17 cellular contexts compared by ENCODE assay signal in genomic region chr5:14705556-14705955, GRCh38. TPM values are rescaled to one million over a fixed set of nuclear protein-coding genes. Genes with fewer than 3 reads are reported as not detected.
DNase-seq lines count a peak whose midpoint lies in the region; ATAC-seq, FAIRE-seq and TF ChIP-seq lines count a peak whose summit lies in the region.
"Had no signal": no experiment of that assay in that cellular context is flagged by ENCODE, and none has a peak within 500 bp of the region (broad histone marks: within the 10 kb centered on the region; RNA-seq: fewer than 3 reads in every experiment).

No MANE protein-coding gene starts in this region.

- H3K27me3 ChIP-seq in SK-N-SH (ENCODE audit: insufficient read depth) = no peaks in the 10 kb centered on the region
- no peaks in the 10 kb centered on the region for H3K27me3 ChIP-seq in osteoblast (ENCODE audit: insufficient read depth, low read length)

- H3K9me3 Mint-ChIP-seq in activated naive CD8-positive, alpha-beta T cell treated with anti-CD3 and anti-CD28 coated beads, Interleukin-2, amount 10 ng/mL, durations not matched to agents 7 days and 5 days = no peaks in the 10 kb centered on the region

- TF ChIP-seq POLR2A in GM12891 (IDR thresholded peaks at IDR 0.05; ENCODE audit: low read depth, low read length) = no peak

- no peaks in the 10 kb centered on the region for H3K27me3 Mint-ChIP-seq in activated naive CD8-positive, alpha-beta T cell treated with anti-CD3 and anti-CD28 coated beads, Interleukin-2, amount 10 ng/mL, durations not matched to agents 7 days and 5 days

- H3K27ac ChIP-seq in SK-N-SH (ENCODE audit: low read depth in 2 of 2, low read length in 1 of 2) = peak overlapping the region; percentile 11 to 78; a peak in 2 of 4 replicates
- H3K27ac ChIP-seq in osteoblast (ENCODE audit: low read depth, low read length) = peak overlapping the region; percentile 42

- WGBS in SK-N-SH (ENCODE audit: low lambda C conversion rate) = 93% methylated on average over 8 of the region's 8 CpGs

- TF ChIP-seq RAD21 in SK-N-SH (IDR thresholded peaks at IDR 0.05; ENCODE audit: low read length) = no peak

- ATAC-seq in SK-N-SH treated with all-trans-retinoic acid at 6 μM for 48 hours (no peak), GM21825 (IDR thresholded peaks at IDR 0.05; ENCODE audit: unreplicated experiment) (no peak), GM18868 (IDR thresholded peaks at IDR 0.05; ENCODE audit: unreplicated experiment) (no peak)
- no peak for ATAC-seq in activated naive CD8-positive, alpha-beta T cell treated with anti-CD3 and anti-CD28 coated beads, Interleukin-2, amount 10 ng/mL, durations not matched to agents 7 days and 5 days (ENCODE audit: low read depth)

- TF ChIP-seq EP300 in SK-N-SH (IDR thresholded peaks at IDR 0.05; ENCODE audit: borderline replicate concordance in 1 of 2, low read depth in 1 of 2, low read length in 1 of 2) = no peak

- no peak overlapping the region for H3K9ac ChIP-seq in SK-N-SH

- H3F3A ChIP-seq in SK-N-SH (replicated peaks; ENCODE audit: insufficient read depth) = peaks cover 22% of the 10 kb centered on the region

- H3K36me3 ChIP-seq in SK-N-SH (replicated peaks in 1 of 2; ENCODE audit: control insufficient read depth in 1 of 2, insufficient read depth in 2 of 2, low read length in 1 of 2) (peaks cover 38 to 49% of the 10 kb centered on the region in 2 experiments), osteoblast (ENCODE audit: insufficient read depth, low read length) (peaks cover 47% of the 10 kb centered on the region)

- peaks cover 63% of the 10 kb centered on the region for H3K36me3 Mint-ChIP-seq in activated naive CD8-positive, alpha-beta T cell treated with anti-CD3 and anti-CD28 coated beads, Interleukin-2, amount 10 ng/mL, durations not matched to agents 7 days and 5 days

- no peak for TF ChIP-seq CTCF in SK-N-SH (IDR thresholded peaks at IDR 0.05)
- TF ChIP-seq CTCF in osteoblast (IDR thresholded peaks at IDR 0.05; ENCODE audit: extremely low read depth, low read depth, low read length) = no peak

- H3K27ac Mint-ChIP-seq in activated naive CD8-positive, alpha-beta T cell treated with anti-CD3 and anti-CD28 coated beads, Interleukin-2, amount 10 ng/mL, durations not matched to agents 7 days and 5 days = peak overlapping the region; percentile 97

- DNase-seq in SK-N-SH (no peak), GM12891 (ENCODE audit: insufficient read length, low spot score) (no peak), osteoblast (ENCODE audit: insufficient read length, low spot score, missing footprints) (no peak), GM19239 (ENCODE audit: insufficient read length, low spot score) (no peak)
- DNase-seq in activated naive CD8-positive, alpha-beta T cell treated with anti-CD3 and anti-CD28 coated beads, Interleukin-2, amount 10 ng/mL, durations not matched to agents 7 days and 5 days = no peak
- DNase-seq: COR-L47, glutamatergic neuron, KBM-7, midbrain, NCI-H1417, Right ventricle myocardium superior had no signal

- POLR2A ChIA-PET in SK-N-SH (lab: Yijun Ruan, JAX) = no interaction called here
- POLR2A ChIA-PET in activated naive CD8-positive, alpha-beta T cell treated with anti-CD3 and anti-CD28 coated beads, Interleukin-2, amount 10 ng/mL, durations not matched to agents 7 days and 5 days (lab: Charles Lee) = no interaction called here

- 0 out of 2 replicates have a peak, but pooled peaks cover 3% of the 10 kb centered on the region for H3K79me2 ChIP-seq in SK-N-SH (ENCODE audit: insufficient read depth)
- H3K79me2 ChIP-seq in osteoblast (ENCODE audit: insufficient read depth, low read length) = peaks cover 5% of the 10 kb centered on the region

- H3K9me3 ChIP-seq in SK-N-SH (no peaks in the 10 kb centered on the region), osteoblast (ENCODE audit: low read depth, low read length) (no peaks in the 10 kb centered on the region)

- peaks cover 9 to 22% of the 10 kb centered on the region in 2 experiments; a peak in 3 of 4 replicates for H3K4me1 ChIP-seq in SK-N-SH (ENCODE audit: control insufficient read depth in 1 of 2, insufficient read depth in 2 of 2, low read depth in 1 of 2, low read length in 1 of 2)
- peaks cover 13% of the 10 kb centered on the region for H3K4me1 ChIP-seq in osteoblast (ENCODE audit: insufficient read depth, low read length)

- H3K4me3 Mint-ChIP-seq in activated naive CD8-positive, alpha-beta T cell treated with anti-CD3 and anti-CD28 coated beads, Interleukin-2, amount 10 ng/mL, durations not matched to agents 7 days and 5 days = no peak overlapping the region

- peak overlapping the region; percentile 45; the same call in 1 of the 2 replicates for H3K4me2 ChIP-seq in SK-N-SH
- H3K4me2 ChIP-seq in osteoblast (ENCODE audit: insufficient read depth, low read length) = no peak overlapping the region

- H4K20me1 ChIP-seq in SK-N-SH (ENCODE audit: insufficient read depth) = no peaks in the 10 kb centered on the region
- H4K20me1 ChIP-seq in osteoblast (ENCODE audit: insufficient read depth, low read length) = no peaks in the 10 kb centered on the region

- H3K4me3 ChIP-seq in SK-N-SH (ENCODE audit: low read depth in 2 of 2, low read length in 1 of 2) = no peak overlapping the region
- H3K4me3 ChIP-seq in osteoblast (ENCODE audit: insufficient read depth, low read length) = no peak overlapping the region

- FAIRE-seq in GM12891 (lab: Jason Lieb, UNC) = no peak
- no peak for FAIRE-seq in GM19239 (lab: Jason Lieb, UNC)
- FAIRE-seq: colon, G401.6, keratinocyte had no signal

- no peaks in the 10 kb centered on the region for H3K9me2 ChIP-seq in SK-N-SH

- H2AFZ ChIP-seq in SK-N-SH (ENCODE audit: low read depth) (no peak overlapping the region), osteoblast (ENCODE audit: low read length) (no peak overlapping the region)

- peaks cover 70% of the 10 kb centered on the region for H3K4me1 Mint-ChIP-seq in activated naive CD8-positive, alpha-beta T cell treated with anti-CD3 and anti-CD28 coated beads, Interleukin-2, amount 10 ng/mL, durations not matched to agents 7 days and 5 days

- CTCF ChIA-PET in SK-N-SH (lab: Yijun Ruan, JAX) = interaction anchor here (2.8 kb wide), 1 partner anchor 20 kb away, joined by 10 read pairs; no protein-coding TSS in a partner anchor

TF ChIP-seq in SK-N-SH, 30 proteins besides CTCF, POLR2A, EP300 and RAD21 (continues in another document):
- TF ChIP-seq JUND (IDR thresholded peaks at IDR 0.05) (no peak), MXI1 (IDR thresholded peaks at IDR 0.05; ENCODE audit: low read depth, low read length) (no peak), YY1 (IDR thresholded peaks at IDR 0.05; ENCODE audit: low read depth) (no peak), NRF1 (IDR thresholded peaks at IDR 0.05; ENCODE audit: low read depth, low read length) (no peak)

TF ChIP-seq in SK-N-SH treated with all-trans-retinoic acid at 6 μM for 48 hours, 23 proteins besides CTCF, POLR2A, EP300 and RAD21 (continues in another document):
- TF ChIP-seq PPARA (CRISPR knock-in tag; IDR thresholded peaks at IDR 0.05; ENCODE audit: borderline replicate concordance) (no peak), POU6F1 (CRISPR knock-in tag; IDR thresholded peaks at IDR 0.05; ENCODE audit: borderline replicate concordance, low read depth) (no peak), ZC3H10 (CRISPR knock-in tag; IDR thresholded peaks at IDR 0.05) (no peak)

TF ChIP-seq in GM12891, 5 proteins besides CTCF, POLR2A, EP300 and RAD21:
- TF ChIP-seq POLR2AphosphoS5 (IDR thresholded peaks at IDR 0.05; ENCODE audit: low read depth, low read length) (0 out of 2 replicates have a peak, but pooled peaks have one; percentile 46), TAF1 (IDR thresholded peaks at IDR 0.05; ENCODE audit: low read depth, low read length) (no peak)

RNA-seq across cellular contexts. Expression of gene OTULIN, which starts 41.0 kb away (rescaled TPM):
- 6.6 and 10.4 TPM in 2 replicates for polyA plus RNA-seq in SK-N-SH (2012; rRNA removed)
- polyA plus RNA-seq in SK-N-SH (2012; cell fraction: cytosol; rRNA removed) = 5.0 and 6.9 TPM in 2 replicates
- 6.5 and 8.6 TPM in 2 replicates for polyA plus RNA-seq in SK-N-SH (2012; cell fraction: nucleus; rRNA removed)
- polyA plus RNA-seq in GM12891 (2012; ENCODE audit: low read depth, missing spikeins) = 12.5 TPM
- 10 to 100 TPM; 82.7 to 86.6 TPM for total RNA-seq in activated naive CD8-positive, alpha-beta T cell treated with anti-CD3 and anti-CD28 coated beads, Interleukin-2, amount 10 ng/mL, durations not matched to agents 7 days and 5 days
- total RNA-seq in osteoblast = 25.6 and 29.7 TPM in 2 replicates
